Comparison of ENCODE assay signal across 1 cellular context in genomic region chr3:170699158-170700053, GRCh38.
A peak's percentile ranks its signal among the peaks of the same experiment; 100 is the strongest.
TF ChIP-seq lines count a peak whose summit lies in the region.

No MANE protein-coding gene starts in this region.

TF ChIP-seq in K562, 482 proteins besides CTCF, POLR2A, EP300 and RAD21 (continued from another document and continues in another):
- no peak for TF ChIP-seq MBD1 (CRISPR knock-in tag; IDR thresholded peaks at IDR 0.05)
- peak; percentile 62 for TF ChIP-seq GTF2E2 (tag; IDR thresholded peaks at IDR 0.05)
- TF ChIP-seq KHSRP (IDR thresholded peaks at IDR 0.05), result no peak
- TF ChIP-seq PCBP2 (IDR thresholded peaks at IDR 0.05; ENCODE audit: low read depth, low read length, poor library complexity, severe bottlenecking), result no peak
- TF ChIP-seq RBM22 (IDR thresholded peaks at IDR 0.05; ENCODE audit: low read depth, low read length, poor library complexity, severe bottlenecking), result no peak
- TF ChIP-seq FOXM1 (IDR thresholded peaks at IDR 0.05; ENCODE audit: low read depth), result no peak
- TF ChIP-seq FOXM1 (CRISPR knock-in tag; IDR thresholded peaks at IDR 0.05; ENCODE audit: low read depth), result no peak
- TF ChIP-seq U2AF1 (optimal IDR thresholded peaks at IDR 0.05; ENCODE audit: low read depth, low read length), result no peak
- TF ChIP-seq ZNF280A (IDR thresholded peaks at IDR 0.05; ENCODE audit: low read depth, partially characterized antibody), result no peak
- TF ChIP-seq ZFX (CRISPR knock-in tag; IDR thresholded peaks at IDR 0.05), result no peak
- no peak; the same call in 1 of the 2 replicates for TF ChIP-seq L3MBTL2 (IDR thresholded peaks at IDR 0.05)
- TF ChIP-seq TAF7 (tag; IDR thresholded peaks at IDR 0.05), result no peak
- TF ChIP-seq ZSCAN32 (CRISPR knock-in tag; IDR thresholded peaks at IDR 0.05), result 0 out of 2 replicates have a peak, but pooled peaks have one; percentile 62
- TF ChIP-seq MLX (CRISPR knock-in tag; conservative IDR thresholded peaks at IDR 0.05), result peak in 1 of 2 experiments; percentile 84; a peak in 1 of 4 replicates
- TF ChIP-seq CHD4 (IDR thresholded peaks at IDR 0.05; ENCODE audit: insufficient read depth, insufficient replicate concordance, low read depth, low read length, poor library complexity, severe bottlenecking), result no peak
- no peak for TF ChIP-seq ARID3A (IDR thresholded peaks at IDR 0.05; ENCODE audit: borderline replicate concordance, low read depth, low read length)
- TF ChIP-seq E2F8 (IDR thresholded peaks at IDR 0.05; ENCODE audit: low read depth, partially characterized antibody), result no peak
- TF ChIP-seq RNF219 (CRISPR knock-in tag; IDR thresholded peaks at IDR 0.05), result no peak
- TF ChIP-seq TCF7 (IDR thresholded peaks at IDR 0.05; ENCODE audit: borderline replicate concordance), result no peak
- peak; percentile 46; the same call in 1 of the 2 replicates for TF ChIP-seq ZBTB17 (CRISPR knock-in tag; IDR thresholded peaks at IDR 0.05)
- no peak for TF ChIP-seq ZZZ3 (IDR thresholded peaks at IDR 0.05)
- peak; percentile 73 for TF ChIP-seq ATF4 (CRISPR knock-in tag; IDR thresholded peaks at IDR 0.05)
- TF ChIP-seq CREB3L1 (IDR thresholded peaks at IDR 0.05; ENCODE audit: borderline replicate concordance, low read depth), result no peak
- TF ChIP-seq ZBTB34 (CRISPR knock-in tag; IDR thresholded peaks at IDR 0.05), result no peak
- no peak for TF ChIP-seq EZH2 (IDR thresholded peaks at IDR 0.05; ENCODE audit: borderline replicate concordance, low read depth, low read length)
- no peak for TF ChIP-seq ETS1 (conservative IDR thresholded peaks at IDR 0.05; ENCODE audit: control insufficient read depth, low read depth, low read length)
- no peak for TF ChIP-seq ZNF24 (IDR thresholded peaks at IDR 0.05)
- TF ChIP-seq CUX1 (CRISPR knock-in tag; IDR thresholded peaks at IDR 0.05), result peak; percentile 68; the same call in 1 of the 2 replicates
- peak; percentile 55 for TF ChIP-seq SUPT5H (IDR thresholded peaks at IDR 0.05)
- no peak for TF ChIP-seq E2F6 (IDR thresholded peaks at IDR 0.05; ENCODE audit: borderline replicate concordance in 1 of 2, extremely low read depth in 1 of 2, insufficient read depth in 1 of 2, insufficient read length in 1 of 2, low read depth in 1 of 2, low read length in 1 of 2, poor library complexity in 1 of 2, severe bottlenecking in 1 of 2)
